ENCODE assay signal across 15 cellular contexts in the genomic region with DNA sequence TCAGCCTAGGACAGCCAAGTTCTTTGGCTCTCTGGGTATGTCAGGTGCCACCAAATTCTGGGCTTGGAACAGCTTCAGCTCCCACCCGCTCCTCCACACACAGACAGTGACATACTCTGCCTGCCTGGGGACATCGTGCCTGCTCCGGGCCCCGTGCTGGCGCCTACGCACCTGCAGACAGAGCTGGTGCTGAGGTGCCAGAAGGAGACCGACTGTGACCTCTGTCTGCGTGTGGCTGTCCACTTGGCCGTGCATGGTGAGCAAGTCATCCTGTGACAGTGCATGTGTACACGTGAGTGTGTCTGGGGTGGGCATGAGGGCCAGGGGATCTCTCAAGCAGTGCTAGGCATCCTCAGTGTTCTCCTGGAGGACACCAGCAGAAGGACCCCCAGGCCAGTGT. TPM values are rescaled to one million over a fixed set of nuclear protein-coding genes. Genes with fewer than 3 reads are reported as not detected.
DNase-seq lines count a peak whose midpoint lies in the region; ATAC-seq and TF ChIP-seq lines count a peak whose summit lies in the region.
"Had no signal": no experiment of that assay in that cellular context is flagged by ENCODE, and none has a peak within 500 bp of the region (broad histone marks: within the 10 kb centered on the region; RNA-seq: fewer than 3 reads in every experiment).

No MANE protein-coding gene starts in this region.

- H3K9me3 ChIP-seq in IMR-90 (ENCODE audit: control insufficient read depth, insufficient read depth, low read length): no peaks in the 10 kb centered on the region
- no peaks in the 10 kb centered on the region for H3K9me3 ChIP-seq in lower lobe of right lung
- H3K9me3 ChIP-seq in suprapubic skin: no peaks in the 10 kb centered on the region
- H3K9me3 ChIP-seq in effector memory CD4-positive, alpha-beta T cell (ENCODE audit: control insufficient read depth, low read length): no peaks in the 10 kb centered on the region
- H3K9me3 ChIP-seq: pancreas had no signal

- no peak overlapping the region for H2BK15ac ChIP-seq in IMR-90 (ENCODE audit: low read depth, low read length)

- peak overlapping the region; percentile 78 for H2AK9ac ChIP-seq in IMR-90 (replicated peaks; ENCODE audit: low read depth, low read length, poor library complexity)

- H3K56ac ChIP-seq in IMR-90 (ENCODE audit: extremely low read depth, insufficient read depth, low read length): no peak overlapping the region

- no peaks in the 10 kb centered on the region for H4K20me1 ChIP-seq in IMR-90 (ENCODE audit: insufficient read depth, low read length)

- CTCF ChIA-PET in IMR-90 (lab: Yijun Ruan, JAX): no interaction called here

- H3K27me3 ChIP-seq in IMR-90 (ENCODE audit: control insufficient read depth, insufficient read depth, low read length) (no peaks in the 10 kb centered on the region), lower lobe of right lung (ENCODE audit: low read depth) (no peaks in the 10 kb centered on the region), suprapubic skin (no peaks in the 10 kb centered on the region)
- no peaks in the 10 kb centered on the region for H3K27me3 ChIP-seq in effector memory CD4-positive, alpha-beta T cell (replicated peaks; ENCODE audit: control insufficient read depth, insufficient read depth, low read length, poor library complexity, severe bottlenecking)
- H3K27me3 ChIP-seq: pancreas had no signal

- peaks cover 11% of the 10 kb centered on the region for H3K9me1 ChIP-seq in IMR-90 (ENCODE audit: insufficient read depth, low read length)

- no peak overlapping the region for H2AFZ ChIP-seq in IMR-90 (replicated peaks; ENCODE audit: low read length, poor library complexity)

- in situ Hi-C loops in IMR-90 (cut with MboI; ENCODE audit: low sequenced_read_pairs): no loop called here

- TF ChIP-seq EP300 in suprapubic skin (IDR thresholded peaks at IDR 0.05): no peak

- H3K36me3 Mint-ChIP-seq in dendritic cell treated with granulocyte-macrophage colony-stimulating factor and Interleukin-4, amounts not matched to agents 40 ng/mL and 50 ng/mL, for 4 days (ENCODE audit: low read depth): peaks cover 5% of the 10 kb centered on the region
- H3K36me3 Mint-ChIP-seq: activated naive CD8-positive, alpha-beta T cell treated with anti-CD3 and anti-CD28 coated beads, Interleukin-2, amount 10 ng/mL, durations not matched to agents 7 days and 5 days had no signal

- H3K4me2 ChIP-seq in IMR-90 (ENCODE audit: low read depth, low read length): peak overlapping the region; percentile 94; the same call in 1 of the 2 replicates

- no peak overlapping the region for H2BK20ac ChIP-seq in IMR-90 (ENCODE audit: low read depth, low read length)

- dilution Hi-C loops in IMR-90 (cut with HindIII; ENCODE audit: low sequenced_read_pairs, unreplicated experiment): no loop called here

- no peak overlapping the region for H2BK120ac ChIP-seq in IMR-90 (ENCODE audit: low read depth, low read length)

- TF ChIP-seq CTCF in IMR-90 (conservative IDR thresholded peaks at IDR 0.05; ENCODE audit: low read depth, low read length): no peak
- TF ChIP-seq CTCF in lower lobe of right lung (IDR thresholded peaks at IDR 0.05): no peak
- TF ChIP-seq CTCF in suprapubic skin (IDR thresholded peaks at IDR 0.05): no peak

- DNase-seq in IMR-90 (no peak), lower lobe of right lung (no peak), suprapubic skin (ENCODE audit: low spot score in 2 of 2) (no peak), NCI-H524 treated with DMSO at 0.1 percent for 48 hours (lab: John Stamatoyannopoulos, UW) (no peak), H4 (ENCODE audit: low spot score) (no peak)
- no peak for DNase-seq in stimulated activated naive CD4-positive, alpha-beta T cell (lab: John Stamatoyannopoulos, UW)
- no peak for DNase-seq in effector memory CD4-positive, alpha-beta T cell
- DNase-seq: activated naive CD8-positive, alpha-beta T cell treated with anti-CD3 and anti-CD28 coated beads, Interleukin-2, amount 10 ng/mL, durations not matched to agents 7 days and 5 days; endodermal cell; MV-4-11; NCI-H748 treated with DMSO at 0.1 percent for 48 hours; pancreas; T-helper 1 cell had no signal

- H4K8ac ChIP-seq in IMR-90 (ENCODE audit: low read depth in 2 of 2, low read length in 2 of 2): peak overlapping the region in 1 of 2 experiments; percentile 73; a peak in 1 of 4 replicates

- no peak overlapping the region for H3K18ac ChIP-seq in IMR-90 (ENCODE audit: low read depth, low read length)

- peak overlapping the region; percentile 2; the same call in 1 of the 2 replicates for H4K5ac ChIP-seq in IMR-90 (ENCODE audit: low read depth, low read length)

- H3K4me1 Mint-ChIP-seq in dendritic cell treated with granulocyte-macrophage colony-stimulating factor and Interleukin-4, amounts not matched to agents 40 ng/mL and 50 ng/mL, for 4 days (ENCODE audit: low read depth): peaks cover 37% of the 10 kb centered on the region

- intact Hi-C loops in IMR-90 (cut with micrococcal nuclease) (loop anchor here (5.0 kb wide), 1 partner anchor 201 kb away; no protein-coding TSS in a partner anchor), lower lobe of right lung (cut with DNase I) (no loop called here)
- intact Hi-C loops in dendritic cell treated with granulocyte-macrophage colony-stimulating factor and Interleukin-4, amounts not matched to agents 40 ng/mL and 50 ng/mL, for 4 days (cut with micrococcal nuclease): loop anchor here (2.0 to 10.0 kb wide), 3 partner anchors 15 to 213 kb away; a partner anchor contains a TSS

- no peak overlapping the region for H2BK5ac ChIP-seq in IMR-90 (ENCODE audit: low read depth, low read length, poor library complexity, severe bottlenecking)

- H3K4ac ChIP-seq in IMR-90 (ENCODE audit: low read depth, low read length): peak overlapping the region; percentile 59; the same call in 1 of the 2 replicates

- ATAC-seq in IMR-90 (ENCODE audit: low read depth) (no peak), lower lobe of right lung (no peak)

- no peak overlapping the region for H3K23ac ChIP-seq in IMR-90 (ENCODE audit: low read depth, low read length)

- no peak overlapping the region for H3K4me3 ChIP-seq in IMR-90 (ENCODE audit: insufficient read depth, low read depth, low read length)
- H3K4me3 ChIP-seq in lower lobe of right lung: peak overlapping the region; percentile 68
- peak overlapping the region; percentile 62 for H3K4me3 ChIP-seq in suprapubic skin
- H3K4me3 ChIP-seq in effector memory CD4-positive, alpha-beta T cell (ENCODE audit: insufficient read depth, low read depth, low read length, poor library complexity, severe bottlenecking): no peak overlapping the region
- H3K4me3 ChIP-seq: GM12878 had no signal

- H3K27ac ChIP-seq in IMR-90 (ENCODE audit: insufficient read depth, low read length): no peak overlapping the region
- peak overlapping the region; percentile 90 for H3K27ac ChIP-seq in lower lobe of right lung
- H3K27ac ChIP-seq in suprapubic skin: peak overlapping the region; percentile 92
- H3K27ac ChIP-seq in effector memory CD4-positive, alpha-beta T cell (ENCODE audit: insufficient read depth, low read length, poor library complexity, severe bottlenecking): no peak overlapping the region

- peak overlapping the region; percentile 89 for H3K27ac Mint-ChIP-seq in dendritic cell treated with granulocyte-macrophage colony-stimulating factor and Interleukin-4, amounts not matched to agents 40 ng/mL and 50 ng/mL, for 4 days
- H3K27ac Mint-ChIP-seq: activated naive CD8-positive, alpha-beta T cell treated with anti-CD3 and anti-CD28 coated beads, Interleukin-2, amount 10 ng/mL, durations not matched to agents 7 days and 5 days; endodermal cell had no signal

- no peaks in the 10 kb centered on the region for H3K27me3 Mint-ChIP-seq in dendritic cell treated with granulocyte-macrophage colony-stimulating factor and Interleukin-4, amounts not matched to agents 40 ng/mL and 50 ng/mL, for 4 days

- H3K36me3 ChIP-seq in IMR-90 (ENCODE audit: control insufficient read depth, insufficient read depth, low read length) (peaks cover 2% of the 10 kb centered on the region; the same call in 1 of the 2 replicates), lower lobe of right lung (peaks cover 6% of the 10 kb centered on the region), suprapubic skin (no peaks in the 10 kb centered on the region)
- no peaks in the 10 kb centered on the region for H3K36me3 ChIP-seq in effector memory CD4-positive, alpha-beta T cell (ENCODE audit: control insufficient read depth, insufficient read depth, low read length)
- H3K36me3 ChIP-seq: pancreas had no signal

- no peak for TF ChIP-seq RAD21 in IMR-90 (IDR thresholded peaks at IDR 0.05; ENCODE audit: low read length)

- no peak overlapping the region for H4K91ac ChIP-seq in IMR-90 (ENCODE audit: insufficient read depth, low read depth, low read length)

- POLR2A ChIA-PET in IMR-90 (lab: Charles Lee; ENCODE audit: unreplicated experiment): no interaction called here

- no peaks in the 10 kb centered on the region for H3K9me3 Mint-ChIP-seq in dendritic cell treated with granulocyte-macrophage colony-stimulating factor and Interleukin-4, amounts not matched to agents 40 ng/mL and 50 ng/mL, for 4 days
- H3K9me3 Mint-ChIP-seq: activated naive CD8-positive, alpha-beta T cell treated with anti-CD3 and anti-CD28 coated beads, Interleukin-2, amount 10 ng/mL, durations not matched to agents 7 days and 5 days; endodermal cell had no signal

- H3K9ac ChIP-seq in IMR-90 (ENCODE audit: low read depth, low read length): peak overlapping the region; percentile 1; the same call in 1 of the 2 replicates

- no peak overlapping the region for H3K14ac ChIP-seq in IMR-90 (replicated peaks; ENCODE audit: low read depth, low read length)

- 0 out of 2 replicates have a peak overlapping the region, but pooled peaks have one; percentile 15 for H2AK5ac ChIP-seq in IMR-90 (ENCODE audit: low read depth, low read length)

- H3K79me1 ChIP-seq in IMR-90 (ENCODE audit: low read depth in 1 of 2, low read length in 2 of 2): peaks cover 7 to 38% of the 10 kb centered on the region in 2 experiments; a peak in 3 of 4 replicates

- H3K4me1 ChIP-seq in IMR-90 (ENCODE audit: control insufficient read depth, insufficient read depth, low read length) (peaks cover 30% of the 10 kb centered on the region), lower lobe of right lung (peaks cover 32% of the 10 kb centered on the region), suprapubic skin (peaks cover 53% of the 10 kb centered on the region)
- H3K4me1 ChIP-seq in effector memory CD4-positive, alpha-beta T cell (ENCODE audit: control insufficient read depth, insufficient read depth, low read length, poor library complexity, severe bottlenecking): peaks cover 4% of the 10 kb centered on the region

- 89% methylated on average over 7 of the region's 10 CpGs; no CpG with 5 or more reads in 1 of the 2 experiments for WGBS in IMR-90 (ENCODE audit: extremely low coverage in 2 of 2, insufficient read length in 1 of 2), 2 experiments
- no CpG with 5 or more reads among the region's 10 CpGs for WGBS in suprapubic skin

- BruUV-seq in IMR-90 (replicated peaks; lab: Mats Ljungman, UMichigan): no TSS peak

- no peak overlapping the region for H3K4me3 Mint-ChIP-seq in dendritic cell treated with granulocyte-macrophage colony-stimulating factor and Interleukin-4, amounts not matched to agents 40 ng/mL and 50 ng/mL, for 4 days
- H3K4me3 Mint-ChIP-seq: activated naive CD8-positive, alpha-beta T cell treated with anti-CD3 and anti-CD28 coated beads, Interleukin-2, amount 10 ng/mL, durations not matched to agents 7 days and 5 days had no signal

- TF ChIP-seq POLR2A in IMR-90 (IDR thresholded peaks at IDR 0.05; ENCODE audit: low read depth, low read length): no peak
- TF ChIP-seq POLR2A in suprapubic skin (IDR thresholded peaks at IDR 0.05): no peak

RNA-seq across cellular contexts. Expression of a gene that starts 0.9 kb away (rescaled TPM):
- 18.9 and 20.8 TPM in 2 replicates for total RNA-seq in IMR-90 (2012; rRNA removed)
- 28.3 and 29.9 TPM in 2 replicates for polyA plus RNA-seq in IMR-90 (2012; rRNA removed)
- polyA plus RNA-seq in IMR-90 (2012; cell fraction: cytosol; rRNA removed): 30.0 and 33.9 TPM in 2 replicates
- polyA plus RNA-seq in IMR-90 (2012; cell fraction: nucleus; rRNA removed; ENCODE audit: low replicate concordance): 64.3 and 129 TPM in 2 replicates
- 27.2 TPM for total RNA-seq in lower lobe of right lung
- 100 to 1,000 TPM in 3 of 4 donors, 10 to 100 TPM in 1; 92.5 to 185 (median 137) TPM for total RNA-seq in suprapubic skin
- total RNA-seq in H4 (2014; rRNA removed; shearing (Covaris generic)): 23.0 and 32.4 TPM in 2 replicates

RNA-seq across cellular contexts. Expression of a gene that starts 15.2 kb away (rescaled TPM):
- total RNA-seq in IMR-90 (2012; rRNA removed) (0.90 and 1.1 TPM in 2 replicates), lower lobe of right lung (21.5 TPM), suprapubic skin (100 to 1,000 TPM in 1 of 4 donors, 10 to 100 TPM in 3; 49.2 to 116 (median 77.8) TPM)
- polyA plus RNA-seq in IMR-90 (2012; rRNA removed): 7.2 and 8.6 TPM in 2 replicates
- 2.9 and 4.4 TPM in 2 replicates for polyA plus RNA-seq in IMR-90 (2012; cell fraction: cytosol; rRNA removed)
- 14.6 and 32.4 TPM in 2 replicates for polyA plus RNA-seq in IMR-90 (2012; cell fraction: nucleus; rRNA removed; ENCODE audit: low replicate concordance)
- total RNA-seq in H4 (2014; rRNA removed; shearing (Covaris generic)): not detected in 2 replicates

RNA-seq across cellular contexts. Expression of a gene that starts 15.8 kb away (rescaled TPM):
- 8.6 and 9.4 TPM in 2 replicates for total RNA-seq in IMR-90 (2012; rRNA removed)
- 25.2 and 25.7 TPM in 2 replicates for polyA plus RNA-seq in IMR-90 (2012; rRNA removed)
- polyA plus RNA-seq in IMR-90 (2012; cell fraction: cytosol; rRNA removed): 23.1 and 33.9 TPM in 2 replicates
- polyA plus RNA-seq in IMR-90 (2012; cell fraction: nucleus; rRNA removed; ENCODE audit: low replicate concordance): 45.2 and 54.3 TPM in 2 replicates
- 54.3 TPM for total RNA-seq in lower lobe of right lung
- 10 to 100 TPM; 18.9 to 46.7 (median 26.0) TPM for total RNA-seq in suprapubic skin
- total RNA-seq in H4 (2014; rRNA removed; shearing (Covaris generic)): 7.4 and 8.7 TPM in 2 replicates

RNA-seq across cellular contexts. Expression of a gene that starts 27.4 kb away (rescaled TPM):
- 39.3 and 40.5 TPM in 2 replicates for total RNA-seq in IMR-90 (2012; rRNA removed)
- polyA plus RNA-seq in IMR-90 (2012; rRNA removed): 30.3 and 32.7 TPM in 2 replicates
- 17.6 and 44.6 TPM in 2 replicates for polyA plus RNA-seq in IMR-90 (2012; cell fraction: cytosol; rRNA removed)
- polyA plus RNA-seq in IMR-90 (2012; cell fraction: nucleus; rRNA removed; ENCODE audit: low replicate concordance): 8.8 and 13.0 TPM in 2 replicates
- total RNA-seq in lower lobe of right lung: 23.8 TPM
- total RNA-seq in suprapubic skin: 10 to 100 TPM; 29.5 to 71.3 (median 49.8) TPM
- total RNA-seq in H4 (2014; rRNA removed; shearing (Covaris generic)): 35.7 and 46.1 TPM in 2 replicates

RNA-seq across cellular contexts. Expression of a gene that starts 34.4 kb away (rescaled TPM):
- total RNA-seq in IMR-90 (2012; rRNA removed) (0.72 and 1.4 TPM in 2 replicates), lower lobe of right lung (2.1 TPM), suprapubic skin (1 to 10 TPM; 2.5 to 6.1 (median 3.0) TPM)
- 4.1 and 4.2 TPM in 2 replicates for polyA plus RNA-seq in IMR-90 (2012; rRNA removed)
- polyA plus RNA-seq in IMR-90 (2012; cell fraction: cytosol; rRNA removed): 3.0 and 4.8 TPM in 2 replicates
- 2.6 and 4.9 TPM in 2 replicates for polyA plus RNA-seq in IMR-90 (2012; cell fraction: nucleus; rRNA removed; ENCODE audit: low replicate concordance)
- 3.0 and 3.4 TPM in 2 replicates for total RNA-seq in H4 (2014; rRNA removed; shearing (Covaris generic))

Comparison
In these comparisons a context has a peak if more than half of its experiments do, and no peak if none do; other contexts are left out.
1. H3K27ac ChIP-seq: peak in lower lobe of right lung (single experiment) and suprapubic skin (single experiment); none in IMR-90 (single experiment) and effector memory CD4-positive, alpha-beta T cell (single experiment).
2. H3K4me3 ChIP-seq: peak in lower lobe of right lung (single experiment) and suprapubic skin (single experiment); none in IMR-90 (single experiment) and effector memory CD4-positive, alpha-beta T cell (single experiment).
3. RNA of a gene that starts 15.2 kb away (total RNA-seq): 49.2 to 116 TPM in suprapubic skin and 21.5 TPM in lower lobe of right lung (single experiment); 0.90 to 1.1 TPM in IMR-90 and not detected in H4; every median in the first group is over 10 times any median in the second.